1 cellular context compared by ENCODE assay signal in genomic region chr1:147758379-147759100, GRCh38.
TF ChIP-seq lines count a peak whose summit lies in the region.

No MANE protein-coding gene starts in this region.

TF ChIP-seq in H1, 55 proteins besides CTCF, POLR2A, EP300 and RAD21:
- TF ChIP-seq JUN (IDR thresholded peaks at IDR 0.05; ENCODE audit: low read depth, low read length) (no peak), BCL11A (IDR thresholded peaks at IDR 0.05; ENCODE audit: low read depth in 2 of 2, low read length in 2 of 2) (no peak), E2F6 (IDR thresholded peaks at IDR 0.05) (no peak), BRCA1 (IDR thresholded peaks at IDR 0.05; ENCODE audit: low read depth, low read length) (no peak), EGR1 (IDR thresholded peaks at IDR 0.05; ENCODE audit: borderline replicate concordance, low read depth, low read length) (no peak), SIN3A (conservative IDR thresholded peaks at IDR 0.05 in 1 of 2, IDR thresholded peaks at IDR 0.05 in 1 of 2; ENCODE audit: low read depth in 1 of 2, low read length in 2 of 2) (no peak), USF2 (IDR thresholded peaks at IDR 0.05; ENCODE audit: low read length) (no peak), SP4 (IDR thresholded peaks at IDR 0.05; ENCODE audit: low read length) (no peak), TAF7 (optimal IDR thresholded peaks at IDR 0.05; ENCODE audit: borderline replicate concordance, low read depth, low read length) (no peak), BACH1 (IDR thresholded peaks at IDR 0.05; ENCODE audit: low read length) (no peak), CBX5 (IDR thresholded peaks at IDR 0.05; ENCODE audit: low read depth, low read length) (no peak), TAF1 (IDR thresholded peaks at IDR 0.05; ENCODE audit: low read depth, low read length) (no peak), NANOG (IDR thresholded peaks at IDR 0.05; ENCODE audit: insufficient read depth, low read depth, low read length, poor library complexity, severe bottlenecking) (no peak), KDM1A (IDR thresholded peaks at IDR 0.05; ENCODE audit: borderline replicate concordance, low read length) (no peak)
- TF ChIP-seq, protein P1, sequence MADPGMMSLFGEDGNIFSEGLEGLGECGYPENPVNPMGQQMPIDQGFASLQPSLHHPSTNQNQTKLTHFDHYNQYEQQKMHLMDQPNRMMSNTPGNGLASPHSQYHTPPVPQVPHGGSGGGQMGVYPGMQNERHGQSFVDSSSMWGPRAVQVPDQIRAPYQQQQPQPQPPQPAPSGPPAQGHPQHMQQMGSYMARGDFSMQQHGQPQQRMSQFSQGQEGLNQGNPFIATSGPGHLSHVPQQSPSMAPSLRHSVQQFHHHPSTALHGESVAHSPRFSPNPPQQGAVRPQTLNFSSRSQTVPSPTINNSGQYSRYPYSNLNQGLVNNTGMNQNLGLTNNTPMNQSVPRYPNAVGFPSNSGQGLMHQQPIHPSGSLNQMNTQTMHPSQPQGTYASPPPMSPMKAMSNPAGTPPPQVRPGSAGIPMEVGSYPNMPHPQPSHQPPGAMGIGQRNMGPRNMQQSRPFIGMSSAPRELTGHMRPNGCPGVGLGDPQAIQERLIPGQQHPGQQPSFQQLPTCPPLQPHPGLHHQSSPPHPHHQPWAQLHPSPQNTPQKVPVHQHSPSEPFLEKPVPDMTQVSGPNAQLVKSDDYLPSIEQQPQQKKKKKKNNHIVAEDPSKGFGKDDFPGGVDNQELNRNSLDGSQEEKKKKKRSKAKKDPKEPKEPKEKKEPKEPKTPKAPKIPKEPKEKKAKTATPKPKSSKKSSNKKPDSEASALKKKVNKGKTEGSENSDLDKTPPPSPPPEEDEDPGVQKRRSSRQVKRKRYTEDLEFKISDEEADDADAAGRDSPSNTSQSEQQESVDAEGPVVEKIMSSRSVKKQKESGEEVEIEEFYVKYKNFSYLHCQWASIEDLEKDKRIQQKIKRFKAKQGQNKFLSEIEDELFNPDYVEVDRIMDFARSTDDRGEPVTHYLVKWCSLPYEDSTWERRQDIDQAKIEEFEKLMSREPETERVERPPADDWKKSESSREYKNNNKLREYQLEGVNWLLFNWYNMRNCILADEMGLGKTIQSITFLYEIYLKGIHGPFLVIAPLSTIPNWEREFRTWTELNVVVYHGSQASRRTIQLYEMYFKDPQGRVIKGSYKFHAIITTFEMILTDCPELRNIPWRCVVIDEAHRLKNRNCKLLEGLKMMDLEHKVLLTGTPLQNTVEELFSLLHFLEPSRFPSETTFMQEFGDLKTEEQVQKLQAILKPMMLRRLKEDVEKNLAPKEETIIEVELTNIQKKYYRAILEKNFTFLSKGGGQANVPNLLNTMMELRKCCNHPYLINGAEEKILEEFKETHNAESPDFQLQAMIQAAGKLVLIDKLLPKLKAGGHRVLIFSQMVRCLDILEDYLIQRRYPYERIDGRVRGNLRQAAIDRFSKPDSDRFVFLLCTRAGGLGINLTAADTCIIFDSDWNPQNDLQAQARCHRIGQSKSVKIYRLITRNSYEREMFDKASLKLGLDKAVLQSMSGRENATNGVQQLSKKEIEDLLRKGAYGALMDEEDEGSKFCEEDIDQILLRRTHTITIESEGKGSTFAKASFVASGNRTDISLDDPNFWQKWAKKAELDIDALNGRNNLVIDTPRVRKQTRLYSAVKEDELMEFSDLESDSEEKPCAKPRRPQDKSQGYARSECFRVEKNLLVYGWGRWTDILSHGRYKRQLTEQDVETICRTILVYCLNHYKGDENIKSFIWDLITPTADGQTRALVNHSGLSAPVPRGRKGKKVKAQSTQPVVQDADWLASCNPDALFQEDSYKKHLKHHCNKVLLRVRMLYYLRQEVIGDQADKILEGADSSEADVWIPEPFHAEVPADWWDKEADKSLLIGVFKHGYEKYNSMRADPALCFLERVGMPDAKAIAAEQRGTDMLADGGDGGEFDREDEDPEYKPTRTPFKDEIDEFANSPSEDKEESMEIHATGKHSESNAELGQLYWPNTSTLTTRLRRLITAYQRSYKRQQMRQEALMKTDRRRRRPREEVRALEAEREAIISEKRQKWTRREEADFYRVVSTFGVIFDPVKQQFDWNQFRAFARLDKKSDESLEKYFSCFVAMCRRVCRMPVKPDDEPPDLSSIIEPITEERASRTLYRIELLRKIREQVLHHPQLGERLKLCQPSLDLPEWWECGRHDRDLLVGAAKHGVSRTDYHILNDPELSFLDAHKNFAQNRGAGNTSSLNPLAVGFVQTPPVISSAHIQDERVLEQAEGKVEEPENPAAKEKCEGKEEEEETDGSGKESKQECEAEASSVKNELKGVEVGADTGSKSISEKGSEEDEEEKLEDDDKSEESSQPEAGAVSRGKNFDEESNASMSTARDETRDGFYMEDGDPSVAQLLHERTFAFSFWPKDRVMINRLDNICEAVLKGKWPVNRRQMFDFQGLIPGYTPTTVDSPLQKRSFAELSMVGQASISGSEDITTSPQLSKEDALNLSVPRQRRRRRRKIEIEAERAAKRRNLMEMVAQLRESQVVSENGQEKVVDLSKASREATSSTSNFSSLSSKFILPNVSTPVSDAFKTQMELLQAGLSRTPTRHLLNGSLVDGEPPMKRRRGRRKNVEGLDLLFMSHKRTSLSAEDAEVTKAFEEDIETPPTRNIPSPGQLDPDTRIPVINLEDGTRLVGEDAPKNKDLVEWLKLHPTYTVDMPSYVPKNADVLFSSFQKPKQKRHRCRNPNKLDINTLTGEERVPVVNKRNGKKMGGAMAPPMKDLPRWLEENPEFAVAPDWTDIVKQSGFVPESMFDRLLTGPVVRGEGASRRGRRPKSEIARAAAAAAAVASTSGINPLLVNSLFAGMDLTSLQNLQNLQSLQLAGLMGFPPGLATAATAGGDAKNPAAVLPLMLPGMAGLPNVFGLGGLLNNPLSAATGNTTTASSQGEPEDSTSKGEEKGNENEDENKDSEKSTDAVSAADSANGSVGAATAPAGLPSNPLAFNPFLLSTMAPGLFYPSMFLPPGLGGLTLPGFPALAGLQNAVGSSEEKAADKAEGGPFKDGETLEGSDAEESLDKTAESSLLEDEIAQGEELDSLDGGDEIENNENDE (IDR thresholded peaks at IDR 0.05; ENCODE audit: insufficient replicate concordance, low read length) = no peak
